17 cellular contexts compared by ENCODE assay signal in genomic region chr3:9777695-9778023, GRCh38. TPM values are rescaled to one million over a fixed set of nuclear protein-coding genes. Genes with fewer than 3 reads are reported as not detected.
DNase-seq lines count a peak whose midpoint lies in the region; ATAC-seq and TF ChIP-seq lines count a peak whose summit lies in the region.
"Had no signal": no experiment of that assay in that cellular context is flagged by ENCODE, and none has a peak within 500 bp of the region (broad histone marks: within the 10 kb centered on the region; RNA-seq: fewer than 3 reads in every experiment).

No MANE protein-coding gene starts in this region.

- CTCF ChIA-PET in activated CD4-positive, alpha-beta memory T cell treated with anti-CD3 and anti-CD28 coated beads for 36 hours (lab: Charles Lee), result interaction anchor here (0.7 to 2.1 kb wide), 5 partner anchors 9 to 44 kb away, joined by 3 to 6 read pairs (median 3); partner anchors contain the start of genes ARPC4 and TADA3

- H3K36me3 Mint-ChIP-seq in activated T-cell treated with anti-CD3 and anti-CD28 coated beads, Interleukin-2, amount 50 U/mL, for 4 hours (ENCODE audit: insufficient read depth), result peaks cover 8% of the 10 kb centered on the region
- peaks cover 25% of the 10 kb centered on the region for H3K36me3 Mint-ChIP-seq in activated CD4-positive, alpha-beta memory T cell treated with anti-CD3 and anti-CD28 coated beads for 36 hours
- peaks cover 22% of the 10 kb centered on the region for H3K36me3 Mint-ChIP-seq in dendritic cell treated with granulocyte-macrophage colony-stimulating factor and Interleukin-4, amounts not matched to agents 40 ng/mL and 50 ng/mL, for 4 days (ENCODE audit: low read depth)
- peaks cover 25% of the 10 kb centered on the region for H3K36me3 Mint-ChIP-seq in stimulated activated naive CD8-positive, alpha-beta T cell treated with anti-CD3 and anti-CD28 coated beads, Interleukin-15, Interleukin-2, amounts not matched to agents 100 ng/mL and 50 ng/mL, for 24 hours (ENCODE audit: low read depth)
- peaks cover 13% of the 10 kb centered on the region for H3K36me3 Mint-ChIP-seq in osteocyte (ENCODE audit: unreplicated experiment)

- no peaks in the 10 kb centered on the region for H3K9me3 Mint-ChIP-seq in activated T-cell treated with anti-CD3 and anti-CD28 coated beads, Interleukin-2, amount 50 U/mL, for 4 hours
- no peaks in the 10 kb centered on the region for H3K9me3 Mint-ChIP-seq in activated CD4-positive, alpha-beta memory T cell treated with anti-CD3 and anti-CD28 coated beads for 36 hours
- H3K9me3 Mint-ChIP-seq in dendritic cell treated with granulocyte-macrophage colony-stimulating factor and Interleukin-4, amounts not matched to agents 40 ng/mL and 50 ng/mL, for 4 days, result no peaks in the 10 kb centered on the region
- H3K9me3 Mint-ChIP-seq in stimulated activated naive CD8-positive, alpha-beta T cell treated with anti-CD3 and anti-CD28 coated beads, Interleukin-15, Interleukin-2, amounts not matched to agents 100 ng/mL and 50 ng/mL, for 24 hours, result no peaks in the 10 kb centered on the region
- H3K9me3 Mint-ChIP-seq in osteocyte (ENCODE audit: unreplicated experiment), result no peaks in the 10 kb centered on the region
- H3K9me3 Mint-ChIP-seq: WTC11 had no signal

- DNase-seq in activated T-cell treated with anti-CD3 and anti-CD28 coated beads, Interleukin-2, amount 50 U/mL, for 4 hours, result no peak
- no peak for DNase-seq in activated T-cell treated with anti-CD3 and anti-CD28 coated beads, Interleukin-2, amount 50 U/mL, for 1 hour
- DNase-seq in activated CD4-positive, alpha-beta memory T cell treated with anti-CD3 and anti-CD28 coated beads for 36 hours, result peak; percentile 37
- no peak for DNase-seq in MV-4-11 (lab: John Stamatoyannopoulos, UW)
- DNase-seq in osteocyte (ENCODE audit: extremely low spot score, unreplicated experiment), result no peak
- no peak for DNase-seq in NCI-H2081 treated with DMSO at 0.1 percent for 48 hours (lab: John Stamatoyannopoulos, UW)
- DNase-seq: dermis blood vessel endothelial cell, NCI-H2081, NCI-H526, SHP77, tibial artery had no signal

- peaks cover 59% of the 10 kb centered on the region for H3K4me1 Mint-ChIP-seq in activated T-cell treated with anti-CD3 and anti-CD28 coated beads, Interleukin-2, amount 50 U/mL, for 4 hours (ENCODE audit: low read depth)
- peaks cover 58% of the 10 kb centered on the region for H3K4me1 Mint-ChIP-seq in activated CD4-positive, alpha-beta memory T cell treated with anti-CD3 and anti-CD28 coated beads for 36 hours (ENCODE audit: low read depth)
- H3K4me1 Mint-ChIP-seq in dendritic cell treated with granulocyte-macrophage colony-stimulating factor and Interleukin-4, amounts not matched to agents 40 ng/mL and 50 ng/mL, for 4 days (ENCODE audit: low read depth), result peaks cover 75% of the 10 kb centered on the region
- H3K4me1 Mint-ChIP-seq in stimulated activated naive CD8-positive, alpha-beta T cell treated with anti-CD3 and anti-CD28 coated beads, Interleukin-15, Interleukin-2, amounts not matched to agents 100 ng/mL and 50 ng/mL, for 24 hours (ENCODE audit: low read depth), result peaks cover 64% of the 10 kb centered on the region
- H3K4me1 Mint-ChIP-seq in osteocyte (ENCODE audit: unreplicated experiment), result no peaks in the 10 kb centered on the region
- H3K4me1 Mint-ChIP-seq: WTC11 had no signal

- H3K27ac Mint-ChIP-seq in activated CD4-positive, alpha-beta memory T cell treated with anti-CD3 and anti-CD28 coated beads for 36 hours, result peak overlapping the region; percentile 93
- H3K27ac Mint-ChIP-seq in dendritic cell treated with granulocyte-macrophage colony-stimulating factor and Interleukin-4, amounts not matched to agents 40 ng/mL and 50 ng/mL, for 4 days, result peak overlapping the region; percentile 99
- H3K27ac Mint-ChIP-seq in stimulated activated naive CD8-positive, alpha-beta T cell treated with anti-CD3 and anti-CD28 coated beads, Interleukin-15, Interleukin-2, amounts not matched to agents 100 ng/mL and 50 ng/mL, for 24 hours, result peak overlapping the region; percentile 93
- no peak overlapping the region for H3K27ac Mint-ChIP-seq in osteocyte (ENCODE audit: unreplicated experiment)
- H3K27ac Mint-ChIP-seq: WTC11 had no signal

- intact Hi-C loops in activated CD4-positive, alpha-beta memory T cell treated with anti-CD3 and anti-CD28 coated beads for 36 hours (cut with micrococcal nuclease), result loop anchor here (1.0 to 2.0 kb wide), 6 partner anchors 7 to 381 kb away; partner anchors contain the start of genes BRPF1, SETD5 and TADA3
- intact Hi-C loops in dendritic cell treated with granulocyte-macrophage colony-stimulating factor and Interleukin-4, amounts not matched to agents 40 ng/mL and 50 ng/mL, for 4 days (cut with micrococcal nuclease), result no loop called here

- no peaks in the 10 kb centered on the region for H3K27me3 Mint-ChIP-seq in activated T-cell treated with anti-CD3 and anti-CD28 coated beads, Interleukin-2, amount 50 U/mL, for 4 hours (ENCODE audit: low read depth)
- H3K27me3 Mint-ChIP-seq in activated CD4-positive, alpha-beta memory T cell treated with anti-CD3 and anti-CD28 coated beads for 36 hours, result no peaks in the 10 kb centered on the region
- H3K27me3 Mint-ChIP-seq in dendritic cell treated with granulocyte-macrophage colony-stimulating factor and Interleukin-4, amounts not matched to agents 40 ng/mL and 50 ng/mL, for 4 days, result peaks cover 1% of the 10 kb centered on the region
- H3K27me3 Mint-ChIP-seq in stimulated activated naive CD8-positive, alpha-beta T cell treated with anti-CD3 and anti-CD28 coated beads, Interleukin-15, Interleukin-2, amounts not matched to agents 100 ng/mL and 50 ng/mL, for 24 hours, result no peaks in the 10 kb centered on the region
- no peaks in the 10 kb centered on the region for H3K27me3 Mint-ChIP-seq in osteocyte (ENCODE audit: unreplicated experiment)

- peak overlapping the region; percentile 62 for H3K4me3 Mint-ChIP-seq in activated T-cell treated with anti-CD3 and anti-CD28 coated beads, Interleukin-2, amount 50 U/mL, for 4 hours
- H3K4me3 Mint-ChIP-seq in activated CD4-positive, alpha-beta memory T cell treated with anti-CD3 and anti-CD28 coated beads for 36 hours, result peak overlapping the region; percentile 3
- no peak overlapping the region for H3K4me3 Mint-ChIP-seq in dendritic cell treated with granulocyte-macrophage colony-stimulating factor and Interleukin-4, amounts not matched to agents 40 ng/mL and 50 ng/mL, for 4 days
- H3K4me3 Mint-ChIP-seq in stimulated activated naive CD8-positive, alpha-beta T cell treated with anti-CD3 and anti-CD28 coated beads, Interleukin-15, Interleukin-2, amounts not matched to agents 100 ng/mL and 50 ng/mL, for 24 hours, result peak overlapping the region; percentile 35
- H3K4me3 Mint-ChIP-seq in osteocyte (ENCODE audit: unreplicated experiment), result no peak overlapping the region
- H3K4me3 Mint-ChIP-seq: WTC11 had no signal

- no peak for TF ChIP-seq CTCF in osteocyte (IDR thresholded peaks at IDR 0.05)

- ATAC-seq in activated T-cell treated with anti-CD3 and anti-CD28 coated beads, Interleukin-2, amount 50 U/mL, for 4 hours, result peak; percentile 41 to 45
- ATAC-seq: left lobe of liver, WTC11 had no signal

- POLR2A ChIA-PET in activated CD4-positive, alpha-beta memory T cell treated with anti-CD3 and anti-CD28 coated beads for 36 hours (lab: Charles Lee), result interaction anchor here (0.8 to 3.1 kb wide), 12 partner anchors 8 to 381 kb away, joined by 3 to 16 read pairs (median 6); partner anchors contain the start of genes ARPC4, BRPF1, CAMK1 and CRELD1

RNA-seq across cellular contexts. Expression of gene CAMK1, which starts 7.9 kb away (rescaled TPM):
- 10 to 100 TPM; 15.3 to 20.7 (median 15.7) TPM for total RNA-seq in activated T-cell treated with anti-CD3 and anti-CD28 coated beads, Interleukin-2, amount 50 U/mL, for 4 hours
- total RNA-seq in activated CD4-positive, alpha-beta memory T cell treated with anti-CD3 and anti-CD28 coated beads for 36 hours, result 10 to 100 TPM; 48.2 to 51.9 TPM
- 8.8 and 10.7 TPM in 2 replicates for total RNA-seq in osteocyte
- total RNA-seq: G401, OCI-LY7 had no signal

RNA-seq across cellular contexts. Expression of gene TADA3, which starts 14.6 kb away (rescaled TPM):
- total RNA-seq in activated T-cell treated with anti-CD3 and anti-CD28 coated beads, Interleukin-2, amount 50 U/mL, for 4 hours, result 10 to 100 TPM; 39.3 to 42.0 (median 40.2) TPM
- total RNA-seq in activated CD4-positive, alpha-beta memory T cell treated with anti-CD3 and anti-CD28 coated beads for 36 hours, result 10 to 100 TPM; 86.9 to 92.1 TPM
- total RNA-seq in osteocyte, result 63.4 and 66.0 TPM in 2 replicates

RNA-seq across cellular contexts. Expression of gene ARPC4, which starts 15.2 kb away (rescaled TPM):
- total RNA-seq in activated T-cell treated with anti-CD3 and anti-CD28 coated beads, Interleukin-2, amount 50 U/mL, for 4 hours, result 100 to 1,000 TPM; 257 to 268 (median 264) TPM
- total RNA-seq in activated CD4-positive, alpha-beta memory T cell treated with anti-CD3 and anti-CD28 coated beads for 36 hours, result 100 to 1,000 TPM; 237 to 240 TPM
- 140 and 142 TPM in 2 replicates for total RNA-seq in osteocyte

RNA-seq across cellular contexts. Expression of gene OGG1, which starts 27.9 kb away (rescaled TPM):
- 10 to 100 TPM; 25.2 to 30.5 (median 28.8) TPM for total RNA-seq in activated T-cell treated with anti-CD3 and anti-CD28 coated beads, Interleukin-2, amount 50 U/mL, for 4 hours
- total RNA-seq in activated CD4-positive, alpha-beta memory T cell treated with anti-CD3 and anti-CD28 coated beads for 36 hours, result 10 to 100 TPM; 35.7 to 36.5 TPM
- total RNA-seq in osteocyte, result 34.8 and 37.9 TPM in 2 replicates

RNA-seq across cellular contexts. Expression of gene TTLL3, which starts 32.4 kb away (rescaled TPM):
- total RNA-seq in activated T-cell treated with anti-CD3 and anti-CD28 coated beads, Interleukin-2, amount 50 U/mL, for 4 hours, result 10 to 100 TPM in 2 of 3 donors, 1 to 10 TPM in 1; 9.2 to 13.5 (median 11.1) TPM
- 10 to 100 TPM; 49.6 to 49.7 TPM for total RNA-seq in activated CD4-positive, alpha-beta memory T cell treated with anti-CD3 and anti-CD28 coated beads for 36 hours
- total RNA-seq in osteocyte, result 53.6 and 54.8 TPM in 2 replicates

Comparison
In these comparisons a context has a peak if more than half of its experiments do, and no peak if none do; other contexts are left out.
1. H3K4me3 Mint-ChIP-seq: peak in activated T-cell treated with anti-CD3 and anti-CD28 coated beads, Interleukin-2, amount 50 U/mL, for 4 hours (single experiment), activated CD4-positive, alpha-beta memory T cell treated with anti-CD3 and anti-CD28 coated beads for 36 hours (single experiment) and stimulated activated naive CD8-positive, alpha-beta T cell treated with anti-CD3 and anti-CD28 coated beads, Interleukin-15, Interleukin-2, amounts not matched to agents 100 ng/mL and 50 ng/mL, for 24 hours (single experiment); none in dendritic cell treated with granulocyte-macrophage colony-stimulating factor and Interleukin-4, amounts not matched to agents 40 ng/mL and 50 ng/mL, for 4 days (single experiment) and osteocyte (single experiment).